9 cellular contexts compared by ENCODE assay signal in genomic region chr9:34651286-34651685, GRCh38. TPM values are rescaled to one million over a fixed set of nuclear protein-coding genes. Genes with fewer than 3 reads are reported as not detected.
DNase-seq lines count a peak whose midpoint lies in the region; TF ChIP-seq lines count a peak whose summit lies in the region.
"Had no signal": no experiment of that assay in that cellular context is flagged by ENCODE, and none has a peak within 500 bp of the region (broad histone marks: within the 10 kb centered on the region; RNA-seq: fewer than 3 reads in every experiment).

No MANE protein-coding gene starts in this region.

- WGBS in trophoblast cell (ENCODE audit: extremely low coverage, insufficient coverage, insufficient read length) = no CpG with 5 or more reads among the region's 4 CpGs

- H2AK5ac ChIP-seq in trophoblast cell (ENCODE audit: low read length) = peak overlapping the region; percentile 32

- peaks cover 35 to 38% of the 10 kb centered on the region in 2 experiments for H3K4me1 ChIP-seq in trophoblast cell (ENCODE audit: control insufficient read depth in 1 of 2, insufficient read depth in 2 of 2, low read length in 2 of 2)

- H4K91ac ChIP-seq in trophoblast cell (ENCODE audit: low read depth, low read length) = peak overlapping the region; percentile 62

- in situ Hi-C loops in GM13976 (cut with MboI; ENCODE audit: low sequenced_read_pairs, unreplicated experiment) (no loop called here), GM13977 (cut with MboI; ENCODE audit: low pct_unique_long_range_greater_than_20kb, low sequenced_read_pairs, unreplicated experiment) (no loop called here)

- no peaks in the 10 kb centered on the region for H3K27me3 ChIP-seq in trophoblast cell (ENCODE audit: insufficient read depth, low read length)

- H4K8ac ChIP-seq in trophoblast cell (ENCODE audit: low read depth, low read length) = peak overlapping the region; percentile 73

- H3K23ac ChIP-seq in trophoblast cell (ENCODE audit: low read length) = no peak overlapping the region

- peak overlapping the region; percentile 18 for H2BK120ac ChIP-seq in trophoblast cell (ENCODE audit: insufficient read depth, low read length, poor library complexity)

- no peak overlapping the region for H3K9ac ChIP-seq in trophoblast cell (ENCODE audit: low read length)

- H2BK12ac ChIP-seq in trophoblast cell (ENCODE audit: low read length) = no peak overlapping the region

- peak overlapping the region; percentile 32 for H2AFZ ChIP-seq in trophoblast cell (ENCODE audit: insufficient read depth, low read length, poor library complexity)

- peak overlapping the region; percentile 11 for H2BK5ac ChIP-seq in trophoblast cell (ENCODE audit: low read depth, low read length, poor library complexity)

- H3K4me2 ChIP-seq in trophoblast cell (ENCODE audit: low read length) = peak overlapping the region; percentile 53

- no peak for TF ChIP-seq CTCF in C4-2B (conservative IDR thresholded peaks at IDR 0.05)
- no peak for TF ChIP-seq CTCF in WI38 (IDR thresholded peaks at IDR 0.05; ENCODE audit: low read depth, low read length)
- no peak for TF ChIP-seq CTCF in GM13976 (IDR thresholded peaks at IDR 0.05; ENCODE audit: borderline replicate concordance, control extremely low read depth, extremely low read depth, insufficient read depth, missing control alignments)
- no peak for TF ChIP-seq CTCF in GM13977 (IDR thresholded peaks at IDR 0.05; ENCODE audit: extremely low read depth, insufficient read depth, missing control alignments)

- H4K12ac ChIP-seq in trophoblast cell (ENCODE audit: low read depth, low read length) = peak overlapping the region; percentile 14

- peaks cover 10% of the 10 kb centered on the region for H3K79me1 ChIP-seq in trophoblast cell (ENCODE audit: low read length)

- DNase-seq in glomerular visceral epithelial cell (ENCODE audit: extremely low spot score) = peak; percentile 57
- no peak for DNase-seq in trophoblast cell
- DNase-seq in GM13976 (ENCODE audit: low spot score) = no peak
- no peak for DNase-seq in AG08396 (ENCODE audit: low spot score)
- DNase-seq in GM13977 (ENCODE audit: low spot score) = no peak
- DNase-seq in Kasumi-1 (lab: John Stamatoyannopoulos, UW) = no peak
- DNase-seq: Karpas-422 had no signal

- no peak overlapping the region for H3K18ac ChIP-seq in trophoblast cell (ENCODE audit: low read length)

- peaks cover 12% of the 10 kb centered on the region for H3K79me2 ChIP-seq in trophoblast cell (ENCODE audit: control insufficient read depth, insufficient read depth, low read length, poor library complexity)

- peaks cover 15 to 17% of the 10 kb centered on the region in 2 experiments for H3K36me3 ChIP-seq in trophoblast cell (ENCODE audit: control insufficient read depth in 1 of 2, insufficient read depth in 2 of 2, low read length in 2 of 2)

- peak overlapping the region; percentile 71 for H3K27ac ChIP-seq in C4-2B
- H3K27ac ChIP-seq in trophoblast cell (ENCODE audit: low read depth, low read length) = peak overlapping the region; percentile 30

- no peaks in the 10 kb centered on the region for H3K9me3 ChIP-seq in trophoblast cell (ENCODE audit: insufficient read depth, low read depth, low read length)

- no peak overlapping the region for H3K4ac ChIP-seq in trophoblast cell (ENCODE audit: low read depth, low read length)

- H3K4me3 ChIP-seq in WI38 (ENCODE audit: low read depth, low read length) (peak overlapping the region; percentile 63), trophoblast cell (ENCODE audit: low read depth, low read length) (no peak overlapping the region)

- H3K14ac ChIP-seq in trophoblast cell (ENCODE audit: low read length) = peak overlapping the region; percentile 34

RNA-seq across cellular contexts. Expression of gene IL11RA, which starts 0.7 kb away (rescaled TPM):
- 6.6 and 7.0 TPM in 2 replicates for polyA plus RNA-seq in trophoblast cell (2013)

RNA-seq across cellular contexts. Expression of gene GALT, which starts 4.8 kb away (rescaled TPM):
- 27.5 and 27.6 TPM in 2 replicates for polyA plus RNA-seq in trophoblast cell (2013)

RNA-seq across cellular contexts. Expression of gene CCL27, which starts 11.2 kb away (rescaled TPM):
- polyA plus RNA-seq in trophoblast cell (2013) = 0.19 and 0.33 TPM in 2 replicates

RNA-seq across cellular contexts. Expression of gene SIGMAR1, which starts 13.7 kb away (rescaled TPM):
- polyA plus RNA-seq in trophoblast cell (2013) = 31.0 and 33.6 TPM in 2 replicates

RNA-seq across cellular contexts. Expression of gene ARID3C, which starts 22.4 kb away (rescaled TPM):
- polyA plus RNA-seq in trophoblast cell (2013) = 0.04 TPM in 1 of 2 replicates, not detected in the other
